Comparison of ENCODE assay signal across 1 cellular context in the genomic region with DNA sequence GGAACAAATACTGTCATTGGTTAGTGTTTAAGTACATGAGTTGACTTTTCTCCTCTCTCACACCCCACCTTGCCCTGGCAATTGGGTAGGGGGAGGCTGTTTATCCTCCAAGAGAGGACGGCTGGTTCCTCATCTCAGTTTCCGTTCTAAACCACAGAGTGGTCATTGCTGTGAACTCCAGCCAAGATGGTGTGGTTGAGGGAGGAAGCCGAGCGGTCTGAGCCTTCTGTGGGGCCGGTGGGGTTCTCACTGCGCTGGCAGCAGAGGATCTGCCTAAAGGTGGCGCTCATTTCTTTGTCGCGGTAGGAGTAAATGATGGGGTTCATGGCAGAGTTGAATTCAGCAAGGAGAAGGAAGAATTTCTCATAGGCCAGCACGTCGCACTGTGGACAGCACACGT.
TF ChIP-seq lines count a peak whose summit lies in the region.

No MANE protein-coding gene starts in this region.

TF ChIP-seq in GM23338, 12 proteins besides CTCF, POLR2A, EP300 and RAD21 (continued from another document):
- TF ChIP-seq, protein P1, sequence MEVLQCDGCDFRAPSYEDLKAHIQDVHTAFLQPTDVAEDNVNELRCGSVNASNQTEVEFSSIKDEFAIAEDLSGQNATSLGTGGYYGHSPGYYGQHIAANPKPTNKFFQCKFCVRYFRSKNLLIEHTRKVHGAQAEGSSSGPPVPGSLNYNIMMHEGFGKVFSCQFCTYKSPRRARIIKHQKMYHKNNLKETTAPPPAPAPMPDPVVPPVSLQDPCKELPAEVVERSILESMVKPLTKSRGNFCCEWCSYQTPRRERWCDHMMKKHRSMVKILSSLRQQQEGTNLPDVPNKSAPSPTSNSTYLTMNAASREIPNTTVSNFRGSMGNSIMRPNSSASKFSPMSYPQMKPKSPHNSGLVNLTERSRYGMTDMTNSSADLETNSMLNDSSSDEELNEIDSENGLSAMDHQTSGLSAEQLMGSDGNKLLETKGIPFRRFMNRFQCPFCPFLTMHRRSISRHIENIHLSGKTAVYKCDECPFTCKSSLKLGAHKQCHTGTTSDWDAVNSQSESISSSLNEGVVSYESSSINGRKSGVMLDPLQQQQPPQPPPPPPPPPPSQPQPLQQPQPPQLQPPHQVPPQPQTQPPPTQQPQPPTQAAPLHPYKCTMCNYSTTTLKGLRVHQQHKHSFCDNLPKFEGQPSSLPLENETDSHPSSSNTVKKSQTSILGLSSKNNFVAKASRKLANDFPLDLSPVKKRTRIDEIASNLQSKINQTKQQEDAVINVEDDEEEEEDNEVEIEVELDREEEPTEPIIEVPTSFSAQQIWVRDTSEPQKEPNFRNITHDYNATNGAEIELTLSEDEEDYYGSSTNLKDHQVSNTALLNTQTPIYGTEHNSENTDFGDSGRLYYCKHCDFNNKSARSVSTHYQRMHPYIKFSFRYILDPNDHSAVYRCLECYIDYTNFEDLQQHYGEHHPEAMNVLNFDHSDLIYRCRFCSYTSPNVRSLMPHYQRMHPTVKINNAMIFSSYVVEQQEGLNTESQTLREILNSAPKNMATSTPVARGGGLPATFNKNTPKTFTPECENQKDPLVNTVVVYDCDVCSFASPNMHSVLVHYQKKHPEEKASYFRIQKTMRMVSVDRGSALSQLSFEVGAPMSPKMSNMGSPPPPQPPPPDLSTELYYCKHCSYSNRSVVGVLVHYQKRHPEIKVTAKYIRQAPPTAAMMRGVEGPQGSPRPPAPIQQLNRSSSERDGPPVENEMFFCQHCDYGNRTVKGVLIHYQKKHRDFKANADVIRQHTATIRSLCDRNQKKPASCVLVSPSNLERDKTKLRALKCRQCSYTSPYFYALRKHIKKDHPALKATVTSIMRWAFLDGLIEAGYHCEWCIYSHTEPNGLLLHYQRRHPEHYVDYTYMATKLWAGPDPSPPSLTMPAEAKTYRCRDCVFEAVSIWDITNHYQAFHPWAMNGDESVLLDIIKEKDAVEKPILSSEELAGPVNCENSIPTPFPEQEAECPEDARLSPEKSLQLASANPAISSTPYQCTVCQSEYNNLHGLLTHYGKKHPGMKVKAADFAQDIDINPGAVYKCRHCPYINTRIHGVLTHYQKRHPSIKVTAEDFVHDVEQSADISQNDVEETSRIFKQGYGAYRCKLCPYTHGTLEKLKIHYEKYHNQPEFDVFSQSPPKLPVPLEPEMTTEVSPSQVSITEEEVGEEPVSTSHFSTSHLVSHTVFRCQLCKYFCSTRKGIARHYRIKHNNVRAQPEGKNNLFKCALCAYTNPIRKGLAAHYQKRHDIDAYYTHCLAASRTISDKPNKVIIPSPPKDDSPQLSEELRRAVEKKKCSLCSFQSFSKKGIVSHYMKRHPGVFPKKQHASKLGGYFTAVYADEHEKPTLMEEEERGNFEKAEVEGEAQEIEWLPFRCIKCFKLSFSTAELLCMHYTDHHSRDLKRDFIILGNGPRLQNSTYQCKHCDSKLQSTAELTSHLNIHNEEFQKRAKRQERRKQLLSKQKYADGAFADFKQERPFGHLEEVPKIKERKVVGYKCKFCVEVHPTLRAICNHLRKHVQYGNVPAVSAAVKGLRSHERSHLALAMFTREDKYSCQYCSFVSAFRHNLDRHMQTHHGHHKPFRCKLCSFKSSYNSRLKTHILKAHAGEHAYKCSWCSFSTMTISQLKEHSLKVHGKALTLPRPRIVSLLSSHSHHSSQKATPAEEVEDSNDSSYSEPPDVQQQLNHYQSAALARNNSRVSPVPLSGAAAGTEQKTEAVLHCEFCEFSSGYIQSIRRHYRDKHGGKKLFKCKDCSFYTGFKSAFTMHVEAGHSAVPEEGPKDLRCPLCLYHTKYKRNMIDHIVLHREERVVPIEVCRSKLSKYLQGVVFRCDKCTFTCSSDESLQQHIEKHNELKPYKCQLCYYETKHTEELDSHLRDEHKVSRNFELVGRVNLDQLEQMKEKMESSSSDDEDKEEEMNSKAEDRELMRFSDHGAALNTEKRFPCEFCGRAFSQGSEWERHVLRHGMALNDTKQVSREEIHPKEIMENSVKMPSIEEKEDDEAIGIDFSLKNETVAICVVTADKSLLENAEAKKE (CRISPR knock-in tag; IDR thresholded peaks at IDR 0.05) = peak; percentile 65; the same call in 1 of the 2 replicates
- no peak for TF ChIP-seq CREB1 (CRISPR knock-in tag; IDR thresholded peaks at IDR 0.05; ENCODE audit: low read depth)
TF ChIP-seq in GM23338: peak in this region for 1.
